Comparison of ENCODE assay signal across 19 cellular contexts in the genomic region with DNA sequence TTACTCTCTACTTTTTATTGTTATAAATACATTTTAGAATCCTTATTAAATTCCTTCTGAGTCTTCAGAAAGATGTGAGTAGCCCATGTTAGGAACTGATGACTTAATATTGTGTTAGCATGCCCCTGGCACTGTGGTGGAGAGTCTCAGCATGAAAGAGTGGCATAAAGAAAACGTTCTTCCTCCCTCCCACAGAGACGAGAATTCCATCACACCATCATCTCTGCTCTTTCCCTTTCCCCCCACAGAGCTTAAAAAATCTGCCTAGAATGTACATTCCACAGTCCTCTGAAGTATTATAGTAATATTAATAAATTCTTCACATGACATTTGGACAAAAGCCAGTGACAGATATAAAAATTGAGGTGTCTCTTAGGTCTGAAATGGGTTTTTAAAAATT.
DNase-seq lines count a peak whose midpoint lies in the region; ATAC-seq and TF ChIP-seq lines count a peak whose summit lies in the region.
"Had no signal": no experiment of that assay in that cellular context is flagged by ENCODE, and none has a peak within 500 bp of the region (broad histone marks: within the 10 kb centered on the region; RNA-seq: fewer than 3 reads in every experiment).

No MANE protein-coding gene starts in this region.

- intact Hi-C loops in CD8-positive, alpha-beta T cell (cut with DNase I, micrococcal nuclease) = no loop called here

- no peaks in the 10 kb centered on the region for H3K27me3 Mint-ChIP-seq in osteocyte (ENCODE audit: unreplicated experiment)
- no peaks in the 10 kb centered on the region for H3K27me3 Mint-ChIP-seq in CD8-positive, alpha-beta T cell (ENCODE audit: low read depth)

- no peaks in the 10 kb centered on the region for H3K9me3 ChIP-seq in CD8-positive, alpha-beta T cell (ENCODE audit: low read length)
- no peaks in the 10 kb centered on the region for H3K9me3 ChIP-seq in effector memory CD4-positive, alpha-beta T cell (ENCODE audit: control insufficient read depth, low read length)
- H3K9me3 ChIP-seq: BLaER1 had no signal

- no peak for ATAC-seq in CD8-positive, alpha-beta T cell
- ATAC-seq: Panc1 had no signal

- POLR2A ChIA-PET in CD8-positive, alpha-beta T cell (lab: Charles Lee) = no interaction called here

- DNase-seq in amniotic epithelial cell (ENCODE audit: low read depth) (peak; percentile 37), fibroblast of pulmonary artery (ENCODE audit: low read depth) (peak; percentile 9), osteocyte (ENCODE audit: extremely low spot score, unreplicated experiment) (no peak), HPDE6-E6E7 (ENCODE audit: extremely low spot score) (no peak)
- no peak for DNase-seq in stimulated activated CD4-positive, alpha-beta T cell treated with anti-CD3 and anti-CD28 coated beads, Interleukin-12 subunit alpha, Interleukin-12 subunit beta, amount 100 ng/mL, for 4 hours
- DNase-seq in CD8-positive, alpha-beta T cell = no peak
- no peak for DNase-seq in effector memory CD4-positive, alpha-beta T cell
- DNase-seq: ACHN; CD4-positive, alpha-beta T cell; DND-41; GOT3; Kasumi-1; NCI-H1694; NCI-H2081; NCI-H2171; NCI-H524 treated with DMSO at 0.1 percent for 48 hours; SIG-M5 had no signal

- H3K27me3 ChIP-seq in CD8-positive, alpha-beta T cell (ENCODE audit: insufficient read depth, low read length) = no peaks in the 10 kb centered on the region
- no peaks in the 10 kb centered on the region for H3K27me3 ChIP-seq in effector memory CD4-positive, alpha-beta T cell (replicated peaks; ENCODE audit: control insufficient read depth, insufficient read depth, low read length, poor library complexity, severe bottlenecking)
- H3K27me3 ChIP-seq: BLaER1 had no signal

- no peaks in the 10 kb centered on the region for H3K36me3 Mint-ChIP-seq in osteocyte (ENCODE audit: unreplicated experiment)
- H3K36me3 Mint-ChIP-seq in CD8-positive, alpha-beta T cell = no peaks in the 10 kb centered on the region

- no peaks in the 10 kb centered on the region for H3K4me1 ChIP-seq in CD8-positive, alpha-beta T cell (ENCODE audit: insufficient read depth, low read length)
- no peaks in the 10 kb centered on the region for H3K4me1 ChIP-seq in effector memory CD4-positive, alpha-beta T cell (ENCODE audit: control insufficient read depth, insufficient read depth, low read length, poor library complexity, severe bottlenecking)
- H3K4me1 ChIP-seq: BLaER1 had no signal

- H3K9me3 Mint-ChIP-seq in osteocyte (ENCODE audit: unreplicated experiment) = no peaks in the 10 kb centered on the region
- H3K9me3 Mint-ChIP-seq in CD8-positive, alpha-beta T cell = no peaks in the 10 kb centered on the region
- H3K9me3 Mint-ChIP-seq: CD4-positive, alpha-beta T cell had no signal

- H3K27ac ChIP-seq in CD8-positive, alpha-beta T cell (ENCODE audit: low read depth, low read length) = no peak overlapping the region
- H3K27ac ChIP-seq in effector memory CD4-positive, alpha-beta T cell (ENCODE audit: insufficient read depth, low read length, poor library complexity, severe bottlenecking) = no peak overlapping the region
- H3K27ac ChIP-seq: BLaER1 had no signal

- H3K4me3 Mint-ChIP-seq in osteocyte (ENCODE audit: unreplicated experiment) = no peak overlapping the region
- no peak overlapping the region for H3K4me3 Mint-ChIP-seq in CD8-positive, alpha-beta T cell
- H3K4me3 Mint-ChIP-seq: CD4-positive, alpha-beta T cell had no signal

- peak overlapping the region; percentile 84 for H3K27ac Mint-ChIP-seq in osteocyte (ENCODE audit: unreplicated experiment)
- no peak overlapping the region for H3K27ac Mint-ChIP-seq in CD8-positive, alpha-beta T cell
- H3K27ac Mint-ChIP-seq: CD4-positive, alpha-beta T cell had no signal

- no peak for TF ChIP-seq CTCF in fibroblast of pulmonary artery (IDR thresholded peaks at IDR 0.05; ENCODE audit: low read length, missing control alignments)
- TF ChIP-seq CTCF in osteocyte (IDR thresholded peaks at IDR 0.05) = no peak
- TF ChIP-seq CTCF in CD8-positive, alpha-beta T cell (IDR thresholded peaks at IDR 0.05) = no peak

- peaks cover 72% of the 10 kb centered on the region for H3K4me1 Mint-ChIP-seq in osteocyte (ENCODE audit: unreplicated experiment)
- no peaks in the 10 kb centered on the region for H3K4me1 Mint-ChIP-seq in CD8-positive, alpha-beta T cell (ENCODE audit: low read depth)

- CTCF ChIA-PET in CD8-positive, alpha-beta T cell (lab: Charles Lee) = no interaction called here

- H3K36me3 ChIP-seq in CD8-positive, alpha-beta T cell (ENCODE audit: insufficient read depth, low read length) = no peaks in the 10 kb centered on the region
- H3K36me3 ChIP-seq in effector memory CD4-positive, alpha-beta T cell (ENCODE audit: control insufficient read depth, insufficient read depth, low read length) = no peaks in the 10 kb centered on the region
- H3K36me3 ChIP-seq: BLaER1 had no signal

- H3K4me3 ChIP-seq in fibroblast of pulmonary artery (replicated peaks; ENCODE audit: low read depth, low read length) = no peak overlapping the region
- H3K4me3 ChIP-seq in CD8-positive, alpha-beta T cell (ENCODE audit: low read depth, low read length) = no peak overlapping the region
- no peak overlapping the region for H3K4me3 ChIP-seq in effector memory CD4-positive, alpha-beta T cell (ENCODE audit: insufficient read depth, low read depth, low read length, poor library complexity, severe bottlenecking)
- H3K4me3 ChIP-seq: BLaER1 had no signal

Comparison
In these comparisons a context has a peak if more than half of its experiments do, and no peak if none do; other contexts are left out.
1. DNase-seq: peak in amniotic epithelial cell (single experiment) and fibroblast of pulmonary artery (single experiment); none in osteocyte (single experiment), HPDE6-E6E7 (single experiment), stimulated activated CD4-positive, alpha-beta T cell treated with anti-CD3 and anti-CD28 coated beads, Interleukin-12 subunit alpha, Interleukin-12 subunit beta, amount 100 ng/mL, for 4 hours (single experiment), CD8-positive, alpha-beta T cell (0 of 7) and effector memory CD4-positive, alpha-beta T cell (0 of 3).